25 cellular contexts compared by ENCODE assay signal in genomic region chr10:33776419-33776818, GRCh38.
"Had no signal": no experiment of that assay in that cellular context is flagged by ENCODE, and none has a peak within 500 bp of the region (broad histone marks: within the 10 kb centered on the region; RNA-seq: fewer than 3 reads in every experiment).

No MANE protein-coding gene starts in this region.

- H3K4me3 Mint-ChIP-seq: activated B cell treated with CpG ODN at 0.5 μM for 24 hours; activated CD4-positive, alpha-beta T cell treated with anti-CD3 and anti-CD28 coated beads for 36 hours; activated naive CD8-positive, alpha-beta T cell treated with anti-CD3 and anti-CD28 coated beads for 36 hours; activated T-cell treated with anti-CD3 and anti-CD28 coated beads, Interleukin-2, amount 50 U/mL, for 4 hours; neural crest cell had no signal

- H3K4me3 ChIP-seq: lower lobe of right lung, mucosa of descending colon, upper lobe of right lung had no signal

- H3K4me1 ChIP-seq: foreskin keratinocyte, upper lobe of right lung had no signal

- H3K9me3 Mint-ChIP-seq: activated naive CD8-positive, alpha-beta T cell treated with anti-CD3 and anti-CD28 coated beads for 36 hours; activated T-cell treated with anti-CD3 and anti-CD28 coated beads, Interleukin-2, amount 50 U/mL, for 4 hours; activated T-helper 2 cell treated with anti-CD3 and anti-CD28 coated beads, Interferon-gamma antibody, Interleukin-2, Interleukin-4, amounts not matched to agents 10 μg/mL and 5 μg/mL and 100 μg/mL, durations not matched to agents 14 hours and 24 hours and 36 hours; neural crest cell had no signal

- H3K36me3 ChIP-seq: lower lobe of right lung, upper lobe of right lung had no signal

- H3K27me3 ChIP-seq: foreskin keratinocyte, upper lobe of right lung had no signal

- H3K27me3 Mint-ChIP-seq: activated B cell treated with CpG ODN at 0.5 μM for 24 hours had no signal

- H3K27ac Mint-ChIP-seq: activated B cell treated with CpG ODN at 0.5 μM for 24 hours; activated CD4-positive, alpha-beta T cell treated with anti-CD3 and anti-CD28 coated beads for 36 hours; activated naive CD8-positive, alpha-beta T cell treated with anti-CD3 and anti-CD28 coated beads for 36 hours; activated T-helper 2 cell treated with anti-CD3 and anti-CD28 coated beads, Interferon-gamma antibody, Interleukin-2, Interleukin-4, amounts not matched to agents 10 μg/mL and 5 μg/mL and 100 μg/mL, durations not matched to agents 14 hours and 24 hours and 36 hours had no signal

- DNase-seq: activated B cell treated with CpG ODN at 0.5 μM for 24 hours; activated CD4-positive, alpha-beta T cell treated with anti-CD3 and anti-CD28 coated beads for 36 hours; activated CD4-positive, alpha-beta T cell treated with anti-CD3 and anti-CD28 coated beads, Interleukin-2, amount 50 U/mL, for 48 hours; activated CD8-positive, alpha-beta memory T cell treated with anti-CD3 and anti-CD28 coated beads, Interleukin-2, amount 50 U/mL, for 48 hours; activated naive CD4-positive, alpha-beta T cell treated with Interleukin-2 at 50 U/mL for 16 hours; activated naive CD8-positive, alpha-beta T cell treated with anti-CD3 and anti-CD28 coated beads for 36 hours; activated T-cell treated with anti-CD3 and anti-CD28 coated beads, Interleukin-2, amount 50 U/mL, for 4 hours; central memory CD4-positive, alpha-beta T cell; effector memory CD4-positive, alpha-beta T cell; foreskin keratinocyte; kidney; lower lobe of right lung; mesendoderm; mucosa of descending colon; occipital lobe; posterior cingulate gyrus; small intestine; stimulated activated CD4-positive, alpha-beta T cell treated with anti-CD3 and anti-CD28 coated beads, Interleukin-15, amount 100 ng/mL, for 24 hours; stimulated activated CD8-positive, alpha-beta memory T cell treated with anti-CD3 and anti-CD28 coated beads, Interleukin-4, amount 100 ng/mL, for 48 hours; stimulated activated naive CD4-positive, alpha-beta T cell; upper lobe of right lung had no signal

- ATAC-seq: activated CD4-positive, alpha-beta T cell treated with anti-CD3 and anti-CD28 coated beads for 36 hours; activated T-cell treated with anti-CD3 and anti-CD28 coated beads, Interleukin-2, amount 50 U/mL, for 4 hours; foreskin keratinocyte; left lobe of liver; lower lobe of right lung; mucosa of descending colon; sciatic nerve; upper lobe of right lung had no signal

- H3K36me3 Mint-ChIP-seq: activated naive CD8-positive, alpha-beta T cell treated with anti-CD3 and anti-CD28 coated beads for 36 hours had no signal

- H3K9me3 ChIP-seq: lower lobe of right lung, mucosa of descending colon, upper lobe of right lung had no signal
